15 cellular contexts compared by ENCODE assay signal in genomic region chr2:67571785-67572718, GRCh38.
DNase-seq lines count a peak whose midpoint lies in the region; ATAC-seq and TF ChIP-seq lines count a peak whose summit lies in the region.
"Had no signal": no experiment of that assay in that cellular context is flagged by ENCODE, and none has a peak within 500 bp of the region (broad histone marks: within the 10 kb centered on the region; RNA-seq: fewer than 3 reads in every experiment).

No MANE protein-coding gene starts in this region.

- no peaks in the 10 kb centered on the region for H3K36me3 ChIP-seq in mucosa of descending colon (ENCODE audit: low read depth)
- H3K36me3 ChIP-seq: ascending aorta; BLaER1 treated with 17β-estradiol and CSF1 and Interleukin-3, amounts not matched to agents 10 nM and 100 nM had no signal

- TF ChIP-seq CTCF in epithelial cell of proximal tubule (conservative IDR thresholded peaks at IDR 0.05; ENCODE audit: low read depth, low read length): no peak
- TF ChIP-seq CTCF in mucosa of descending colon (IDR thresholded peaks at IDR 0.05): no peak

- peaks cover 14% of the 10 kb centered on the region for H3K4me1 ChIP-seq in mucosa of descending colon (ENCODE audit: low read depth)
- H3K4me1 ChIP-seq: ascending aorta; BLaER1 treated with 17β-estradiol and CSF1 and Interleukin-3, amounts not matched to agents 10 nM and 100 nM; parathyroid adenoma had no signal

- DNase-seq in Caki2 (ENCODE audit: low read depth): peak; percentile 89
- peak; percentile 13 for DNase-seq in LoVo (ENCODE audit: low spot score)
- peak; percentile 94 for DNase-seq in epithelial cell of proximal tubule (ENCODE audit: low read depth)
- DNase-seq in mucosa of descending colon: no peak
- no peak for DNase-seq in midbrain (lab: John Stamatoyannopoulos, UW)
- DNase-seq in stimulated activated naive CD4-positive, alpha-beta T cell (lab: John Stamatoyannopoulos, UW): no peak
- DNase-seq: activated CD8-positive, alpha-beta T cell treated with anti-CD3 and anti-CD28 coated beads for 36 hours; DND-41; KG1 had no signal

- no peaks in the 10 kb centered on the region for H3K9me3 ChIP-seq in mucosa of descending colon
- H3K9me3 ChIP-seq: BLaER1 treated with 17β-estradiol and CSF1 and Interleukin-3, amounts not matched to agents 10 nM and 100 nM had no signal

- in situ Hi-C loops in Caki2 (cut with HindIII; ENCODE audit: low pct_unique_long_range_greater_than_20kb, low sequenced_read_pairs): no loop called here

- ATAC-seq in mucosa of descending colon (peak; percentile 73), HG02870 (IDR thresholded peaks at IDR 0.05; ENCODE audit: unreplicated experiment) (no peak), GM18502 (IDR thresholded peaks at IDR 0.05; ENCODE audit: poor library complexity, unreplicated experiment) (no peak)
- ATAC-seq: activated CD8-positive, alpha-beta T cell treated with anti-CD3 and anti-CD28 coated beads for 36 hours; HCT116 had no signal

- intact Hi-C loops in mucosa of descending colon (cut with DNase I, micrococcal nuclease): no loop called here

- H3K4me3 ChIP-seq in epithelial cell of proximal tubule (ENCODE audit: low read depth, low read length) (no peak overlapping the region), mucosa of descending colon (no peak overlapping the region)
- H3K4me3 ChIP-seq: ascending aorta; BLaER1 treated with 17β-estradiol and CSF1 and Interleukin-3, amounts not matched to agents 10 nM and 100 nM had no signal

Comparison
In these comparisons a context has a peak if more than half of its experiments do, and no peak if none do; other contexts are left out.
1. DNase-seq: peak in Caki2 (single experiment), LoVo (single experiment) and epithelial cell of proximal tubule (single experiment); none in mucosa of descending colon (0 of 3), midbrain (single experiment) and stimulated activated naive CD4-positive, alpha-beta T cell (0 of 6).